In genomic region chr6:31197559-31198305, GRCh38 we compare ENCODE assay signal across 8 cellular contexts. TPM values are rescaled to one million over a fixed set of nuclear protein-coding genes. Genes with fewer than 3 reads are reported as not detected.
A peak's percentile ranks its signal among the peaks of the same experiment; 100 is the strongest.
DNase-seq lines count a peak whose midpoint lies in the region; ATAC-seq, FAIRE-seq and TF ChIP-seq lines count a peak whose summit lies in the region.

No MANE protein-coding gene starts in this region.

- H3K27ac ChIP-seq in KMS-11 (peak overlapping the region; percentile 96), fibroblast of lung (ENCODE audit: insufficient read depth, low read length) (peak overlapping the region; percentile 84)

- H3K4me1 ChIP-seq in KMS-11 (ENCODE audit: low read depth, poor library complexity, severe bottlenecking) (peaks cover 42% of the 10 kb centered on the region), fibroblast of lung (ENCODE audit: control insufficient read depth, extremely low read depth, insufficient read depth, low read length) (no peaks in the 10 kb centered on the region)

- no peaks in the 10 kb centered on the region for H3K27me3 Mint-ChIP-seq in naive thymus-derived CD8-positive, alpha-beta T cell
- no peaks in the 10 kb centered on the region for H3K27me3 Mint-ChIP-seq in stimulated activated naive B cell treated with anti-CD40 and anti-IgM and Interleukin-4, amounts not matched to agents 10 μg/mL and 1 μg/mL and 100 μg/mL, for 72 hours

- H3K36me3 ChIP-seq in KMS-11 (ENCODE audit: insufficient read depth), result no peaks in the 10 kb centered on the region
- no peaks in the 10 kb centered on the region for H3K36me3 ChIP-seq in fibroblast of lung (ENCODE audit: control insufficient read depth, insufficient read depth, low read length)

- POLR2A ChIA-PET in naive thymus-derived CD8-positive, alpha-beta T cell (lab: Charles Lee), result interaction anchor here (0.6 to 4.5 kb wide), 26 partner anchors 9 to 1774 kb away, joined by 3 to 60 read pairs (median 6); partner anchors contain the start of genes CCHCR1, GTF2H4, HLA-A and HLA-B

- ATAC-seq in GM21737 (IDR thresholded peaks at IDR 0.05; ENCODE audit: unreplicated experiment), result peak; percentile 72
- peak; percentile 80 for ATAC-seq in naive thymus-derived CD8-positive, alpha-beta T cell
- ATAC-seq in stimulated activated naive B cell treated with anti-CD40 and anti-IgM and Interleukin-4, amounts not matched to agents 10 μg/mL and 1 μg/mL and 100 μg/mL, for 72 hours (replicated peaks), result peak; percentile 85 to 88

- FAIRE-seq in RCC 7860 (lab: Jason Lieb, UNC), result peak; percentile 31

- TF ChIP-seq CTCF in KMS-11 (conservative IDR thresholded peaks at IDR 0.05; ENCODE audit: low read depth, low read length) (no peak), fibroblast of lung (conservative IDR thresholded peaks at IDR 0.05 in 1 of 2, IDR thresholded peaks at IDR 0.05 in 1 of 2; ENCODE audit: low read depth in 1 of 2, low read length in 2 of 2) (no peak)

- H3K27ac Mint-ChIP-seq in naive thymus-derived CD8-positive, alpha-beta T cell, result peak overlapping the region; percentile 89 to 100 (median 97)
- peak overlapping the region; percentile 94 for H3K27ac Mint-ChIP-seq in stimulated activated naive B cell treated with anti-CD40 and anti-IgM and Interleukin-4, amounts not matched to agents 10 μg/mL and 1 μg/mL and 100 μg/mL, for 72 hours

- H4K20me1 ChIP-seq in KMS-11 (ENCODE audit: insufficient read depth), result no peaks in the 10 kb centered on the region
- H4K20me1 ChIP-seq in fibroblast of lung (ENCODE audit: control insufficient read depth, extremely low read depth, insufficient read depth, low read length), result no peaks in the 10 kb centered on the region

- peaks cover 0 to 28% (median 7%) of the 10 kb centered on the region in 3 donors for H3K36me3 Mint-ChIP-seq in naive thymus-derived CD8-positive, alpha-beta T cell
- peaks cover 2 to 9% of the 10 kb centered on the region in 2 donors for H3K36me3 Mint-ChIP-seq in stimulated activated naive B cell treated with anti-CD40 and anti-IgM and Interleukin-4, amounts not matched to agents 10 μg/mL and 1 μg/mL and 100 μg/mL, for 72 hours

- DNase-seq in DMS153 treated with DMSO at 0.1 percent for 48 hours (lab: John Stamatoyannopoulos, UW; ENCODE audit: unreplicated experiment) (peak; percentile 60), RCC 7860 (ENCODE audit: low spot score) (peak; percentile 70), activated T-helper 1 cell treated with Interleukin-2 at 50 U/mL for 16 hours (ENCODE audit: low read depth) (peak; percentile 88), fibroblast of lung (ENCODE audit: low read depth in 2 of 2) (peak; percentile 77 to 78)
- DNase-seq in naive thymus-derived CD8-positive, alpha-beta T cell, result peak; percentile 82 to 98 (median 95)
- DNase-seq in stimulated activated naive B cell treated with anti-CD40 and anti-IgM and Interleukin-4, amounts not matched to agents 10 μg/mL and 1 μg/mL and 100 μg/mL, for 72 hours, result peak; percentile 89

- H3K4me3 Mint-ChIP-seq in naive thymus-derived CD8-positive, alpha-beta T cell, result peak overlapping the region; percentile 84 to 99 (median 90)
- H3K4me3 Mint-ChIP-seq in stimulated activated naive B cell treated with anti-CD40 and anti-IgM and Interleukin-4, amounts not matched to agents 10 μg/mL and 1 μg/mL and 100 μg/mL, for 72 hours, result peak overlapping the region; percentile 64 to 87

- peak overlapping the region; percentile 71; the same call in 1 of the 2 replicates for H3K4me2 ChIP-seq in KMS-11
- peak overlapping the region; percentile 79 for H3K4me2 ChIP-seq in fibroblast of lung (ENCODE audit: extremely low read depth, insufficient read depth, low read length)

- H3K4me1 Mint-ChIP-seq in naive thymus-derived CD8-positive, alpha-beta T cell, result peaks cover 17 to 69% (median 63%) of the 10 kb centered on the region in 4 donors
- peaks cover 24 to 42% of the 10 kb centered on the region in 2 donors for H3K4me1 Mint-ChIP-seq in stimulated activated naive B cell treated with anti-CD40 and anti-IgM and Interleukin-4, amounts not matched to agents 10 μg/mL and 1 μg/mL and 100 μg/mL, for 72 hours

- H3K9ac ChIP-seq in KMS-11, result peak overlapping the region; percentile 95
- peak overlapping the region; percentile 73 for H3K9ac ChIP-seq in fibroblast of lung (ENCODE audit: insufficient read depth, low read length)

- no peaks in the 10 kb centered on the region for H3K9me3 ChIP-seq in fibroblast of lung (ENCODE audit: control insufficient read depth, insufficient read depth, low read depth, low read length)

- H3K79me2 ChIP-seq in KMS-11 (ENCODE audit: insufficient read depth, low read depth) (peaks cover 20% of the 10 kb centered on the region; the same call in 1 of the 2 replicates), fibroblast of lung (ENCODE audit: control insufficient read depth, insufficient read depth, low read length) (peaks cover 12% of the 10 kb centered on the region)

- H3K27me3 ChIP-seq in KMS-11 (ENCODE audit: insufficient read depth, low read depth), result no peaks in the 10 kb centered on the region
- no peaks in the 10 kb centered on the region for H3K27me3 ChIP-seq in fibroblast of lung (ENCODE audit: control insufficient read depth, insufficient read depth, low read length)

- no peak overlapping the region for H3K4me3 ChIP-seq in KMS-11 (IDR thresholded peaks at IDR 0.05; ENCODE audit: insufficient read depth, low read depth, low read length)
- H3K4me3 ChIP-seq in fibroblast of lung (replicated peaks in 1 of 4; ENCODE audit: control extremely low read depth in 1 of 4, insufficient read depth in 1 of 4, low read depth in 3 of 4, low read length in 4 of 4), result peak overlapping the region; percentile 54 to 78 (median 63)

- H2AFZ ChIP-seq in KMS-11 (ENCODE audit: low read depth), result peak overlapping the region; percentile 64
- peak overlapping the region; percentile 47 for H2AFZ ChIP-seq in fibroblast of lung (ENCODE audit: low read length)

- H3K9me3 Mint-ChIP-seq in naive thymus-derived CD8-positive, alpha-beta T cell, result no peaks in the 10 kb centered on the region
- peaks cover 3% of the 10 kb centered on the region in 2 donors for H3K9me3 Mint-ChIP-seq in stimulated activated naive B cell treated with anti-CD40 and anti-IgM and Interleukin-4, amounts not matched to agents 10 μg/mL and 1 μg/mL and 100 μg/mL, for 72 hours

RNA-seq across cellular contexts. Expression of gene POU5F1, which starts 27.2 kb away (rescaled TPM):
- total RNA-seq in fibroblast of lung, result under 0.01 TPM in 2 replicates
- polyA plus RNA-seq in fibroblast of lung, result 0.23 TPM in 1 of 2 replicates, not detected in the other
- 0.09 and 0.19 TPM in 2 replicates for polyA plus RNA-seq in fibroblast of lung (2012)
- polyA minus RNA-seq in fibroblast of lung (ENCODE audit: low replicate concordance), result not detected in 2 replicates
- 1 to 10 TPM in 1 of 2 experiments, under 1 TPM in 1; 0.85 to 1.6 TPM for total RNA-seq in naive thymus-derived CD8-positive, alpha-beta T cell
- not detected for polyA plus RNA-seq in naive thymus-derived CD8-positive, alpha-beta T cell

RNA-seq across cellular contexts. Expression of gene TCF19, which starts 39.3 kb away (rescaled TPM):
- 2.3 and 8.4 TPM in 2 replicates for total RNA-seq in fibroblast of lung
- polyA plus RNA-seq in fibroblast of lung, result 7.2 and 20.7 TPM in 2 replicates
- 8.6 and 26.4 TPM in 2 replicates for polyA plus RNA-seq in fibroblast of lung (2012)
- 17.7 and 32.3 TPM in 2 replicates for polyA minus RNA-seq in fibroblast of lung (ENCODE audit: low replicate concordance)
- 10 to 100 TPM in 1 of 2 experiments, 1 to 10 TPM in 1; 9.3 to 10.2 TPM for total RNA-seq in naive thymus-derived CD8-positive, alpha-beta T cell
- polyA plus RNA-seq in naive thymus-derived CD8-positive, alpha-beta T cell, result 1 to 10 TPM; 5.6 to 9.7 (median 8.4) TPM

RNA-seq across cellular contexts. Expression of gene CCHCR1, which starts 40.1 kb away (rescaled TPM):
- 19.0 and 19.3 TPM in 2 replicates for total RNA-seq in fibroblast of lung
- 7.4 and 8.9 TPM in 2 replicates for polyA plus RNA-seq in fibroblast of lung
- 11.7 and 17.4 TPM in 2 replicates for polyA plus RNA-seq in fibroblast of lung (2012)
- 6.6 and 24.3 TPM in 2 replicates for polyA minus RNA-seq in fibroblast of lung (ENCODE audit: low replicate concordance)
- 10 to 100 TPM; 36.4 to 37.8 TPM for total RNA-seq in naive thymus-derived CD8-positive, alpha-beta T cell
- polyA plus RNA-seq in naive thymus-derived CD8-positive, alpha-beta T cell, result 1 to 10 TPM; 6.3 to 9.2 (median 6.4) TPM

RNA-seq across cellular contexts. Expression of gene PSORS1C2, which starts 58.9 kb away (rescaled TPM):
- total RNA-seq in fibroblast of lung, result not detected in 2 replicates
- not detected in 2 replicates for polyA plus RNA-seq in fibroblast of lung
- polyA plus RNA-seq in fibroblast of lung (2012), result not detected in 2 replicates
- not detected in 2 replicates for polyA minus RNA-seq in fibroblast of lung (ENCODE audit: low replicate concordance)
- not detected for total RNA-seq in naive thymus-derived CD8-positive, alpha-beta T cell
- polyA plus RNA-seq in naive thymus-derived CD8-positive, alpha-beta T cell, result not detected
